23 cellular contexts compared by ENCODE assay signal in genomic region chr2:135987441-135987840, GRCh38. TPM values are rescaled to one million over a fixed set of nuclear protein-coding genes. Genes with fewer than 3 reads are reported as not detected.
DNase-seq lines count a peak whose midpoint lies in the region; ATAC-seq and TF ChIP-seq lines count a peak whose summit lies in the region.
"Had no signal": no experiment of that assay in that cellular context is flagged by ENCODE, and none has a peak within 500 bp of the region (broad histone marks: within the 10 kb centered on the region; RNA-seq: fewer than 3 reads in every experiment).

No MANE protein-coding gene starts in this region.

- peaks cover 4% of the 10 kb centered on the region for H3K9me3 Mint-ChIP-seq in activated T-helper 17 cell treated with anti-CD3 and anti-CD28 coated beads, Interleukin-2, amount 50 U/mL, for 72 hours
- peaks cover 0 to 2% (median 0%) of the 10 kb centered on the region in 5 donors for H3K9me3 Mint-ChIP-seq in CD8-positive, alpha-beta memory T cell
- H3K9me3 Mint-ChIP-seq: GM23338 had no signal

- H2AK5ac ChIP-seq in mesendoderm (ENCODE audit: low read length), result no peak overlapping the region

- peaks cover 6% of the 10 kb centered on the region for H3K79me2 ChIP-seq in mesendoderm (ENCODE audit: control insufficient read depth, insufficient read depth, low read length)

- peak overlapping the region; percentile 19 for H4K5ac ChIP-seq in mesendoderm (ENCODE audit: low read length)

- POLR2A ChIA-PET in CD8-positive, alpha-beta memory T cell (lab: Charles Lee), result no interaction called here

- no peaks in the 10 kb centered on the region for H3K27me3 ChIP-seq in left ventricle myocardium inferior (ENCODE audit: low read depth)
- H3K27me3 ChIP-seq in right atrium auricular region, result no peaks in the 10 kb centered on the region
- no peaks in the 10 kb centered on the region for H3K27me3 ChIP-seq in mesendoderm (ENCODE audit: insufficient read depth, low read length, poor library complexity)
- no peaks in the 10 kb centered on the region for H3K27me3 ChIP-seq in lower lobe of right lung (ENCODE audit: low read depth)
- H3K27me3 ChIP-seq in CD8-positive, alpha-beta memory T cell (ENCODE audit: insufficient read depth, low read length, poor library complexity, severe bottlenecking), result no peaks in the 10 kb centered on the region

- intact Hi-C loops in left ventricle myocardium inferior (cut with micrococcal nuclease) (no loop called here), lower lobe of right lung (cut with DNase I) (no loop called here)

- no peak overlapping the region for H3K27ac Mint-ChIP-seq in activated T-helper 17 cell treated with anti-CD3 and anti-CD28 coated beads, Interleukin-2, amount 50 U/mL, for 72 hours
- peak overlapping the region in 4 of 8 donors; percentile 22 to 90 (median 40) for H3K27ac Mint-ChIP-seq in CD8-positive, alpha-beta memory T cell
- H3K27ac Mint-ChIP-seq: GM23338 had no signal

- H3K79me1 ChIP-seq in mesendoderm (ENCODE audit: low read length), result peaks cover 3% of the 10 kb centered on the region

- H3K9me3 ChIP-seq in left ventricle myocardium inferior (replicated peaks), result no peaks in the 10 kb centered on the region
- no peaks in the 10 kb centered on the region for H3K9me3 ChIP-seq in right atrium auricular region
- no peaks in the 10 kb centered on the region for H3K9me3 ChIP-seq in lower lobe of right lung
- H3K9me3 ChIP-seq in CD8-positive, alpha-beta memory T cell (ENCODE audit: low read length), result no peaks in the 10 kb centered on the region
- H3K9me3 ChIP-seq: HAP-1, SK-N-SH had no signal

- H3K36me3 ChIP-seq in left ventricle myocardium inferior (peaks cover 6% of the 10 kb centered on the region), right atrium auricular region (no peaks in the 10 kb centered on the region), mesendoderm (ENCODE audit: control insufficient read depth, insufficient read depth, low read length) (no peaks in the 10 kb centered on the region), lower lobe of right lung (peaks cover 3% of the 10 kb centered on the region)
- H3K36me3 ChIP-seq in CD8-positive, alpha-beta memory T cell (ENCODE audit: insufficient read depth, low read length), result no peaks in the 10 kb centered on the region

- no peak overlapping the region for H3K4me2 ChIP-seq in mesendoderm (ENCODE audit: low read length)
- H3K4me2 ChIP-seq: GM23338, SK-N-SH had no signal

- H2BK5ac ChIP-seq in mesendoderm (ENCODE audit: low read length), result no peak overlapping the region

- H3K27ac ChIP-seq in left ventricle myocardium inferior (replicated peaks) (peak overlapping the region; percentile 61), right atrium auricular region (no peak overlapping the region), mesendoderm (ENCODE audit: low read depth, low read length) (no peak overlapping the region), lower lobe of right lung (no peak overlapping the region)
- H3K27ac ChIP-seq in CD8-positive, alpha-beta memory T cell (ENCODE audit: low read depth, low read length), result no peak overlapping the region
- H3K27ac ChIP-seq: HL-60, RWPE1 had no signal

- TF ChIP-seq CTCF in left ventricle myocardium inferior (IDR thresholded peaks at IDR 0.05; ENCODE audit: borderline replicate concordance), result no peak
- no peak for TF ChIP-seq CTCF in right atrium auricular region (IDR thresholded peaks at IDR 0.05)
- TF ChIP-seq CTCF in lower lobe of right lung (IDR thresholded peaks at IDR 0.05), result no peak

- H3K4me1 ChIP-seq in left ventricle myocardium inferior (peaks cover 35% of the 10 kb centered on the region), right atrium auricular region (peaks cover 0 to 23% of the 10 kb centered on the region in 2 donors), mesendoderm (ENCODE audit: control insufficient read depth, low read depth, low read length) (peaks cover 1% of the 10 kb centered on the region), lower lobe of right lung (peaks cover 18% of the 10 kb centered on the region)
- peaks cover 21% of the 10 kb centered on the region for H3K4me1 ChIP-seq in CD8-positive, alpha-beta memory T cell (ENCODE audit: insufficient read depth, low read length)

- no peak overlapping the region for H2BK120ac ChIP-seq in mesendoderm (ENCODE audit: low read depth, low read length)

- CTCF ChIA-PET in CD8-positive, alpha-beta memory T cell (lab: Charles Lee), result no interaction called here

- H3K4me3 ChIP-seq in left ventricle myocardium inferior (no peak overlapping the region), right atrium auricular region (no peak overlapping the region), mesendoderm (ENCODE audit: low read length) (no peak overlapping the region), lower lobe of right lung (no peak overlapping the region)
- no peak overlapping the region for H3K4me3 ChIP-seq in CD8-positive, alpha-beta memory T cell (ENCODE audit: low read length)
- H3K4me3 ChIP-seq: GM23338, HAP-1 had no signal

- no peak for ATAC-seq in activated T-helper 17 cell treated with anti-CD3 and anti-CD28 coated beads, Interleukin-2, amount 50 U/mL, for 72 hours (replicated peaks)
- ATAC-seq in lower lobe of right lung, result no peak
- ATAC-seq in HG02763 (IDR thresholded peaks at IDR 0.05; ENCODE audit: unreplicated experiment), result no peak
- ATAC-seq: GM23338 had no signal

- H3K4me1 Mint-ChIP-seq in activated T-helper 17 cell treated with anti-CD3 and anti-CD28 coated beads, Interleukin-2, amount 50 U/mL, for 72 hours, result peaks cover 20% of the 10 kb centered on the region
- H3K4me1 Mint-ChIP-seq in CD8-positive, alpha-beta memory T cell, result peaks cover 21 to 40% (median 38%) of the 10 kb centered on the region in 3 donors

- no peak overlapping the region for H3K56ac ChIP-seq in mesendoderm (ENCODE audit: low read length)

- no peak overlapping the region for H3K9ac ChIP-seq in mesendoderm (ENCODE audit: low read length)
- H3K9ac ChIP-seq: SK-N-SH had no signal

- peaks cover 37% of the 10 kb centered on the region for H3K36me3 Mint-ChIP-seq in activated T-helper 17 cell treated with anti-CD3 and anti-CD28 coated beads, Interleukin-2, amount 50 U/mL, for 72 hours (ENCODE audit: low read depth)
- H3K36me3 Mint-ChIP-seq in CD8-positive, alpha-beta memory T cell, result peaks cover 0 to 19% (median 6%) of the 10 kb centered on the region in 3 donors

- H3K4ac ChIP-seq in mesendoderm (ENCODE audit: low read depth, low read length), result no peak overlapping the region

- H3K18ac ChIP-seq in mesendoderm (ENCODE audit: low read length), result no peak overlapping the region

- no peak overlapping the region for H2BK15ac ChIP-seq in mesendoderm (replicated peaks; ENCODE audit: low read depth)

- DNase-seq in left ventricle myocardium inferior, result no peak
- DNase-seq in right atrium auricular region (ENCODE audit: low spot score), result no peak
- no peak for DNase-seq in mesendoderm
- DNase-seq in lower lobe of right lung, result no peak
- no peak for DNase-seq in CD8-positive, alpha-beta memory T cell
- DNase-seq: C1 segment of cervical spinal cord; DND-41; KBM-7; NCI-H1092 treated with DMSO at 0.1 percent for 48 hours; NCI-H1436 treated with DMSO at 0.1 percent for 48 hours; NCI-H1930; NCI-H226; NCI-H510A treated with DMSO at 0.1 percent for 48 hours; NCI-H774; NK-92 treated with Interleukin-12 subunit alpha and Interleukin-12 subunit beta, amount 100 ng/mL, for 24 hours; SIG-M5; SK-N-SH had no signal

- WGBS in mesendoderm (ENCODE audit: extremely low coverage, insufficient coverage, low lambda C conversion rate), result no CpG with 5 or more reads among the region's 2 CpGs

- no peaks in the 10 kb centered on the region for H3K27me3 Mint-ChIP-seq in activated T-helper 17 cell treated with anti-CD3 and anti-CD28 coated beads, Interleukin-2, amount 50 U/mL, for 72 hours
- no peaks in the 10 kb centered on the region for H3K27me3 Mint-ChIP-seq in CD8-positive, alpha-beta memory T cell

- no peak overlapping the region for H4K8ac ChIP-seq in mesendoderm (ENCODE audit: low read depth, low read length)

- no peak overlapping the region for H3K23ac ChIP-seq in mesendoderm (ENCODE audit: low read length)

- peak overlapping the region; percentile 97 for H3K4me3 Mint-ChIP-seq in activated T-helper 17 cell treated with anti-CD3 and anti-CD28 coated beads, Interleukin-2, amount 50 U/mL, for 72 hours
- peak overlapping the region in 2 of 7 donors; percentile 6 to 98 for H3K4me3 Mint-ChIP-seq in CD8-positive, alpha-beta memory T cell
- H3K4me3 Mint-ChIP-seq: GM23338 had no signal

RNA-seq across cellular contexts. Expression of gene DARS1, which starts 2.0 kb away (rescaled TPM):
- total RNA-seq in left ventricle myocardium inferior (56.3 TPM), right atrium auricular region (10 to 100 TPM; 42.4 to 57.8 TPM), lower lobe of right lung (50.0 TPM)
- total RNA-seq in activated T-helper 17 cell treated with anti-CD3 and anti-CD28 coated beads, Interleukin-2, amount 50 U/mL, for 72 hours, result 100 to 1,000 TPM; 170 to 262 TPM
- polyA plus RNA-seq in mesendoderm (2013, experiment 1 of 2), result 136 TPM
- 135 TPM for polyA plus RNA-seq in mesendoderm (2013, experiment 2 of 2)
- total RNA-seq in CD8-positive, alpha-beta memory T cell, result 100 to 1,000 TPM; 143 to 146 TPM
- 102 TPM for polyA plus RNA-seq in CD8-positive, alpha-beta memory T cell
